In genomic region chr5:43639566-43639965, GRCh38 we compare ENCODE assay signal across 22 cellular contexts.
"Had no signal": no experiment of that assay in that cellular context is flagged by ENCODE, and none has a peak within 500 bp of the region (broad histone marks: within the 10 kb centered on the region; RNA-seq: fewer than 3 reads in every experiment).

No MANE protein-coding gene starts in this region.

- H3K9me3 Mint-ChIP-seq: activated CD4-positive, alpha-beta T cell treated with anti-CD3 and anti-CD28 coated beads, Interleukin-2, amount 10 ng/mL, durations not matched to agents 7 days and 5 days; activated naive CD8-positive, alpha-beta T cell treated with anti-CD3 and anti-CD28 coated beads for 36 hours; activated T-cell treated with anti-CD3 and anti-CD28 coated beads, Interleukin-2, amount 50 U/mL, for 72 hours; endodermal cell; memory B cell; naive thymus-derived CD8-positive, alpha-beta T cell had no signal

- H3K4me3 ChIP-seq: left lung, right lobe of liver, SJCRH30, spleen had no signal

- ATAC-seq: activated T-cell treated with anti-CD3 and anti-CD28 coated beads, Interleukin-2, amount 50 U/mL, for 72 hours; left lung; naive thymus-derived CD8-positive, alpha-beta T cell; right lobe of liver had no signal

- H3K9me3 ChIP-seq: left lung, right lobe of liver, SJCRH30, spleen had no signal

- H3K27ac Mint-ChIP-seq: activated CD4-positive, alpha-beta T cell treated with anti-CD3 and anti-CD28 coated beads, Interleukin-2, amount 10 ng/mL, durations not matched to agents 7 days and 5 days; activated naive CD8-positive, alpha-beta T cell treated with anti-CD3 and anti-CD28 coated beads for 36 hours; endodermal cell; memory B cell had no signal

- DNase-seq: activated CD4-positive, alpha-beta T cell treated with anti-CD3 and anti-CD28 coated beads, Interleukin-2, amount 10 ng/mL, durations not matched to agents 7 days and 5 days; activated CD4-positive, CD25-positive, alpha-beta regulatory T cell; activated CD8-positive, alpha-beta memory T cell treated with anti-CD3 and anti-CD28 coated beads, Interleukin-2, amount 50 U/mL, for 48 hours; activated gamma-delta T cell treated with Interleukin-2 at 50 U/mL for 16 hours; activated naive CD8-positive, alpha-beta T cell treated with anti-CD3 and anti-CD28 coated beads for 36 hours; activated T-cell treated with anti-CD3 and anti-CD28 coated beads, Interleukin-2, amount 50 U/mL, for 72 hours; anterior cingulate cortex; dermis blood vessel endothelial cell; endodermal cell; erythroblast; hippocampal formation; kidney; left lung; naive thymus-derived CD8-positive, alpha-beta T cell; posterior cingulate gyrus; right lobe of liver; SJCRH30; spleen; stimulated activated CD4-positive, alpha-beta T cell treated with anti-CD3 and anti-CD28 coated beads, Interleukin-1b, Interleukin-23, amount 100 ng/mL, for 48 hours; T-helper 2 cell; trophoblast cell had no signal

- H3K27me3 ChIP-seq: left lung, right lobe of liver, SJCRH30, spleen had no signal

- H3K27ac ChIP-seq: left lung, right lobe of liver, SJCRH30, spleen had no signal

- H3K4me1 ChIP-seq: SJCRH30 had no signal
